In the genomic region with DNA sequence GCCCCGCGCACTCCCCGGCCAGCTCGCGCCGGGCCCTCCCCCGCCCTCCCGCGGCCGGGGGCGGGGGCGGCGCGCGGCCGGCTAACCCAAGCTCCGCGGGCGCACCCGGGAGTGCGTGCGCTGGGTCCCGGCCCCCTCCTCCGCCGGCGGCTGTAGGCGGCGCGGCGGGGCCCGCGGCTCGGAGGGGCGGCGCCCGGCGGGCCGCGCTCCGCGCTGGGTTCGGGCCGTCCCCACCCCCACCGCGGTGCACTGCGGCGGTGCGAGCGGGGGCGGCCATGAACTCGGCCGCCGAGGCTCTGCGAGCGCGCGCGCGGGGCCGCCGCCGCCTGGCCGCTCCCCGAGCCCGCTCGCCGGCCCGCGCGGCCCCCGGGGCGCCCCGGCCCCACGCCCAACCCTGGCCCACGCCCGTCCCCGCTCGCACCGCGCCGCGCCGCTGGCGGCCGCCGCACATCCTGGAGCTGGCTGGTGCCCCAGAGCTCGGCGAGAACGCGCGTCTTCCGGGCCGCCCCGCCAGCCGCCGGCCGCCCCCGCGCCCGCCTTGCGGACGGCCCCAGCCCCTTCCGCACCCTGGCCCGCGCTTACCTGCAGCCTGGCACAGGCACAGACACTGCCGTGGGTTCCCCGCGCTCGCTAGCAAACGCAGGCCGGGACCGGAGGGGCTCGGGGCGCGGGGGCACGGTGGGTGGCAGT, we compare ENCODE assay signal across 8 cellular contexts. TPM values are rescaled to one million over a fixed set of nuclear protein-coding genes. Genes with fewer than 3 reads are reported as not detected.
DNase-seq lines count a peak whose midpoint lies in the region; ATAC-seq lines count a peak whose summit lies in the region.

A gene with protein sequence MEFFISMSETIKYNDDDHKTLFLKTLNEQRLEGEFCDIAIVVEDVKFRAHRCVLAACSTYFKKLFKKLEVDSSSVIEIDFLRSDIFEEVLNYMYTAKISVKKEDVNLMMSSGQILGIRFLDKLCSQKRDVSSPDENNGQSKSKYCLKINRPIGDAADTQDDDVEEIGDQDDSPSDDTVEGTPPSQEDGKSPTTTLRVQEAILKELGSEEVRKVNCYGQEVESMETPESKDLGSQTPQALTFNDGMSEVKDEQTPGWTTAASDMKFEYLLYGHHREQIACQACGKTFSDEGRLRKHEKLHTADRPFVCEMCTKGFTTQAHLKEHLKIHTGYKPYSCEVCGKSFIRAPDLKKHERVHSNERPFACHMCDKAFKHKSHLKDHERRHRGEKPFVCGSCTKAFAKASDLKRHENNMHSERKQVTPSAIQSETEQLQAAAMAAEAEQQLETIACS (minus strand): TSS at position 496 of the 690 bp plus-strand sequence. CDS start 2,480 bp downstream, outside the sequence.

- ATAC-seq in HG02763 (IDR thresholded peaks at IDR 0.05; ENCODE audit: unreplicated experiment), result peak; percentile 40

- DNase-seq in NCI-H524 (lab: John Stamatoyannopoulos, UW) (peak; percentile 47 to 62), NCI-H524 treated with DMSO at 0.1 percent for 48 hours (lab: John Stamatoyannopoulos, UW) (no peak), NCI-H2171 (lab: John Stamatoyannopoulos, UW) (peak; percentile 73), lung microvascular endothelial cell (ENCODE audit: low read depth in 2 of 2) (peak; percentile 62 to 74)
- peak; percentile 7 to 53 for DNase-seq in activated CD8-positive, alpha-beta memory T cell treated with anti-CD3 and anti-CD28 coated beads for 1 hour (ENCODE audit: extremely low read depth in 1 of 2, low read depth in 1 of 2)
- DNase-seq in effector CD8-positive, alpha-beta T cell (lab: John Stamatoyannopoulos, UW), result peak; percentile 55
- DNase-seq in stimulated activated CD4-positive, alpha-beta T cell treated with anti-CD3 and anti-CD28 coated beads, TNF-alpha, amount 100 ng/mL, for 48 hours (ENCODE audit: low read depth in 3 of 3), result peak; percentile 26 to 52 (median 45)

RNA-seq across cellular contexts. Expression of the gene that starts here (rescaled TPM):
- 7.8 and 11.3 TPM in 2 replicates for total RNA-seq in lung microvascular endothelial cell
